In the genomic region with DNA sequence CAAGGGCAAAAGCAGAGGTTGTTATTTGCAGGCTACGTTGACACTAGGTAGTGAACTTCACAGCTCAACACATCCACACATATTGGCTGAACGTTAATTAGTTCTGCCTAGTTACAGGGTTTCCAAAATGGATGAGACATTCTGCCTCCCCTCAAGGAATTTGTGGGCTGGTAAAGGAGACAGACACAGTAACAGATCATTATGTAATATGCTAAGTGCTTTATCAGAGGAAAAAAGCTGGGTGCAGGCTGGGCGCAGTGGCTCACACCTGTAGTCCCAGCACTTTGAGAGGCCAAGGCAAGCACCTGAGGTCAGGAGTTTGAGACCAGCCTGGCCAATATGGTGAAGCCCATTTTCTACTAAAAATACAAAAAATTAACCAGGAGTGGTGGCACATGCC, we compare ENCODE assay signal across 30 cellular contexts.
"Had no signal": no experiment of that assay in that cellular context is flagged by ENCODE, and none has a peak within 500 bp of the region (broad histone marks: within the 10 kb centered on the region; RNA-seq: fewer than 3 reads in every experiment).

No MANE protein-coding gene starts in this region.

- ATAC-seq: activated CD8-positive, alpha-beta T cell treated with anti-CD3 and anti-CD28 coated beads, Interleukin-2, amount 10 ng/mL, durations not matched to agents 7 days and 5 days; activated naive CD8-positive, alpha-beta T cell treated with anti-CD3 and anti-CD28 coated beads, Interleukin-2, amount 50 U/mL, for 24 hours; Right ventricle myocardium inferior had no signal

- H3K4me3 Mint-ChIP-seq: activated CD4-positive, alpha-beta T cell treated with anti-CD3 and anti-CD28 coated beads, Interleukin-2, amount 10 ng/mL, durations not matched to agents 7 days and 5 days; activated CD8-positive, alpha-beta T cell treated with anti-CD3 and anti-CD28 coated beads, Interleukin-2, amount 10 ng/mL, durations not matched to agents 7 days and 5 days; activated naive CD4-positive, alpha-beta T cell treated with anti-CD3 and anti-CD28 coated beads, Interleukin-2, amount 10 ng/mL, durations not matched to agents 7 days and 5 days; activated naive CD8-positive, alpha-beta T cell; activated naive CD8-positive, alpha-beta T cell treated with anti-CD3 and anti-CD28 coated beads, Interleukin-2, amount 50 U/mL, for 24 hours; central memory CD8-positive, alpha-beta T cell had no signal

- H3K9me3 ChIP-seq: MG63 had no signal

- H3K4me2 ChIP-seq: PC-9 had no signal

- H3K27ac Mint-ChIP-seq: activated CD4-positive, alpha-beta T cell treated with anti-CD3 and anti-CD28 coated beads, Interleukin-2, amount 10 ng/mL, durations not matched to agents 7 days and 5 days; activated CD8-positive, alpha-beta T cell treated with anti-CD3 and anti-CD28 coated beads, Interleukin-2, amount 10 ng/mL, durations not matched to agents 7 days and 5 days; activated naive CD4-positive, alpha-beta T cell treated with anti-CD3 and anti-CD28 coated beads, Interleukin-2, amount 10 ng/mL, durations not matched to agents 7 days and 5 days; activated naive CD8-positive, alpha-beta T cell; activated naive CD8-positive, alpha-beta T cell treated with anti-CD3 and anti-CD28 coated beads, Interleukin-2, amount 50 U/mL, for 24 hours had no signal

- FAIRE-seq: RCC 7860 had no signal

- H3K27ac ChIP-seq: brain microvascular endothelial cell, PC-9, RWPE1 had no signal

- H2AFZ ChIP-seq: PC-9 had no signal

- H3K36me3 Mint-ChIP-seq: activated naive CD4-positive, alpha-beta T cell treated with anti-CD3 and anti-CD28 coated beads, Interleukin-2, amount 10 ng/mL, durations not matched to agents 7 days and 5 days had no signal

- H3K4me1 Mint-ChIP-seq: activated CD4-positive, alpha-beta T cell treated with anti-CD3 and anti-CD28 coated beads, Interleukin-2, amount 10 ng/mL, durations not matched to agents 7 days and 5 days; activated naive CD4-positive, alpha-beta T cell treated with anti-CD3 and anti-CD28 coated beads, Interleukin-2, amount 10 ng/mL, durations not matched to agents 7 days and 5 days; central memory CD8-positive, alpha-beta T cell had no signal

- DNase-seq: activated CD4-positive, alpha-beta T cell treated with anti-CD3 and anti-CD28 coated beads, Interleukin-2, amount 10 ng/mL, durations not matched to agents 7 days and 5 days; activated CD4-positive, alpha-beta T cell treated with anti-CD3 and anti-CD28 coated beads, Interleukin-2, amount 50 U/mL, for 48 hours; activated CD8-positive, alpha-beta T cell treated with anti-CD3 and anti-CD28 coated beads, Interleukin-2, amount 10 ng/mL, durations not matched to agents 7 days and 5 days; activated effector memory CD4-positive, alpha-beta T cell treated with Interleukin-2 at 50 U/mL for 16 hours; activated naive CD4-positive, alpha-beta T cell treated with anti-CD3 and anti-CD28 coated beads, Interleukin-2, amount 10 ng/mL, durations not matched to agents 7 days and 5 days; activated naive CD8-positive, alpha-beta T cell treated with anti-CD3 and anti-CD28 coated beads, Interleukin-2, amount 50 U/mL, for 24 hours; activated T-cell treated with anti-CD3 and anti-CD28 coated beads, Interleukin-2, amount 50 U/mL, for 48 hours; brain microvascular endothelial cell; Kasumi-1; KG1; MG63; NCI-H1048; NCI-H1105 treated with DMSO at 0.1 percent for 48 hours; NCI-H1436; NCI-H1694; NCI-H1930; NCI-H2081 treated with DMSO at 0.1 percent for 48 hours; NCI-H345; NCI-H524 treated with DMSO at 0.1 percent for 48 hours; PC-9; SIG-M5; SW 1271; T-helper 1 cell; T-helper 2 cell; T-helper 9 cell had no signal

- H3K27me3 Mint-ChIP-seq: central memory CD8-positive, alpha-beta T cell had no signal

- H3K27me3 ChIP-seq: brain microvascular endothelial cell, MG63 had no signal

- H3K36me3 ChIP-seq: brain microvascular endothelial cell, MG63 had no signal

- H3K4me3 ChIP-seq: MG63, PC-9 had no signal

- H3K9me3 Mint-ChIP-seq: activated CD4-positive, alpha-beta T cell treated with anti-CD3 and anti-CD28 coated beads, Interleukin-2, amount 10 ng/mL, durations not matched to agents 7 days and 5 days; activated naive CD4-positive, alpha-beta T cell treated with anti-CD3 and anti-CD28 coated beads, Interleukin-2, amount 10 ng/mL, durations not matched to agents 7 days and 5 days; activated naive CD8-positive, alpha-beta T cell treated with anti-CD3 and anti-CD28 coated beads, Interleukin-2, amount 50 U/mL, for 24 hours; central memory CD8-positive, alpha-beta T cell had no signal
